13 cellular contexts compared by ENCODE assay signal in the genomic region with DNA sequence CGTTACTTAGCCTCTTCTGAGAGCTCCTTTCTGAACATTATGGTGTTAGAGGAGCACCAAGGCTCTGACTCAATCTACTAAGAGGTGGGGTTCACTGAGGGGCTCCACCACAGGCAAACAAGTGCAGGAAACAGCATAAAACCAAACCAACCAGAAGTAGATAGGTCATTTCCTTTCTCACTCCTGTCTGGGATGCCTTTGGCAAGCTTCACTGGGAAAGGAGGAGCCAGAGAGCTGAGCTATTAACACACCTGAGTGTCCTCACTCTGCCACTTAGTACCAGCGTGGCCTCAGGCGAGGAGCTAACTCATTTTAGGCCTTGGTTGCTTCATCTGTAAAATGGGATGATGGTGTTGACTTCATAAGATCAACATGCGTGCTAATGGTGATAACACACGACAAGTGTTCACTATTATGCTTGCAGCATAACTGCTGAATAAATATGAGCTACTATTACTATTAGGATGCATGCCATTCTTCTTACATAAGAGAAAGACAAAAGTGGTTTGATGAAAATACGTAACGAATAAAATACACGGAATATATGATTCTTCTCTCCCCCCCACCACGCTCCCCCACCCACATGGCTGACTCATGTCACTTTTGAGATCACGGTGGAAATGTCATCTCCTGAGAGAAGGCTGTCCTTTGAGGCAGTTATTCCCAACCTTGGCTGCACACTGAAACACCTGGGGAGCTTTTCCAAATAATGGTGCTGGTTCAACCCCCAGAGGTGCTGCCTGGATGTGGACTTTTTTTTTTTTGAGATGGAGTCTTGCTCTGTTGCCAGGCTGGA.
DNase-seq lines count a peak whose midpoint lies in the region; ATAC-seq and TF ChIP-seq lines count a peak whose summit lies in the region.
"Had no signal": no experiment of that assay in that cellular context is flagged by ENCODE, and none has a peak within 500 bp of the region (broad histone marks: within the 10 kb centered on the region; RNA-seq: fewer than 3 reads in every experiment).

No MANE protein-coding gene starts in this region.

- H3K27ac Mint-ChIP-seq in H9 (peak overlapping the region; percentile 43 to 94 (median 84)), T-helper 17 cell (peak overlapping the region; percentile 51)
- peak overlapping the region; percentile 98 for H3K27ac Mint-ChIP-seq in activated naive CD8-positive, alpha-beta T cell

- no peak overlapping the region for H3K23ac ChIP-seq in H9 (ENCODE audit: insufficient read length, low read depth, low read length)

- ATAC-seq in T-helper 17 cell: peak; percentile 30
- ATAC-seq: naive thymus-derived CD4-positive, alpha-beta T cell had no signal

- H2BK20ac ChIP-seq in H9 (ENCODE audit: low read depth, low read length, poor library complexity, severe bottlenecking): no peak overlapping the region

- H2AK5ac ChIP-seq in H9 (ENCODE audit: insufficient read length, low read length): no peak overlapping the region

- no peak overlapping the region for H3K27ac ChIP-seq in H9 (ENCODE audit: insufficient read length, low read depth, low read length)
- H3K27ac ChIP-seq: hepatocyte had no signal

- no peaks in the 10 kb centered on the region for H4K20me1 ChIP-seq in H9 (ENCODE audit: control insufficient read depth, insufficient read depth, insufficient read length)

- H3K9ac ChIP-seq in H9 (ENCODE audit: extremely low read depth, insufficient read length, low read length): no peak overlapping the region

- H3K27me3 Mint-ChIP-seq in H9 (ENCODE audit: low read depth) (no peaks in the 10 kb centered on the region), T-helper 17 cell (no peaks in the 10 kb centered on the region)
- H3K27me3 Mint-ChIP-seq in activated naive CD8-positive, alpha-beta T cell: no peaks in the 10 kb centered on the region
- H3K27me3 Mint-ChIP-seq: naive thymus-derived CD4-positive, alpha-beta T cell had no signal

- H2AFZ ChIP-seq in H9 (ENCODE audit: low read length): no peak overlapping the region
- H2AFZ ChIP-seq: hepatocyte had no signal

- H4K91ac ChIP-seq in H9 (ENCODE audit: insufficient read length, low read depth, low read length): no peak overlapping the region

- H3K4me1 ChIP-seq in H9 (ENCODE audit: insufficient read depth, low read length): peaks cover 4% of the 10 kb centered on the region; the same call in 1 of the 2 replicates

- H3K9me3 ChIP-seq in H9 (ENCODE audit: control insufficient read depth, low read depth, low read length) (no peaks in the 10 kb centered on the region), T-helper 17 cell (ENCODE audit: control insufficient read depth, low read length, poor library complexity, severe bottlenecking) (no peaks in the 10 kb centered on the region)

- no peak for DNase-seq in H9
- DNase-seq in T-helper 17 cell: no peak
- peak in 3 of 4 experiments; percentile 31 to 38 (median 38) for DNase-seq in stimulated activated CD4-positive, alpha-beta T cell treated with anti-CD3 and anti-CD28 coated beads, Interleukin-1b, Interleukin-23, amount 100 ng/mL, for 24 hours (ENCODE audit: low read depth in 4 of 4, low spot score in 1 of 4)
- DNase-seq in SW480 (ENCODE audit: low spot score): no peak
- no peak for DNase-seq in SK-N-DZ (ENCODE audit: low spot score)
- no peak for DNase-seq in mesenteric fat pad (ENCODE audit: low spot score)
- DNase-seq in SKM-1 treated with dmso at 0.1 percent for 144 hours (lab: John Stamatoyannopoulos, UW; ENCODE audit: unreplicated experiment): no peak
- DNase-seq: DMS 273 treated with DMSO at 0.1 percent for 48 hours, NCI-H1417 treated with DMSO at 0.1 percent for 48 hours, OCI-M1 had no signal

- H3K4me2 ChIP-seq in H9 (ENCODE audit: insufficient read depth, insufficient read length, low read length): no peak overlapping the region
- H3K4me2 ChIP-seq: hepatocyte had no signal

- H4K8ac ChIP-seq in H9 (replicated peaks; ENCODE audit: insufficient read length, low read depth, low read length): no peak overlapping the region

- no peak overlapping the region for H2BK5ac ChIP-seq in H9 (ENCODE audit: insufficient read length, low read length)

- H2BK120ac ChIP-seq in H9 (ENCODE audit: low read depth, low read length, poor library complexity, severe bottlenecking): no peak overlapping the region

- no peak overlapping the region for H4K5ac ChIP-seq in H9 (ENCODE audit: insufficient read length, low read depth, low read length)

- H3K18ac ChIP-seq in H9 (ENCODE audit: insufficient read length, low read depth, low read length): no peak overlapping the region

- H2BK12ac ChIP-seq in H9 (ENCODE audit: insufficient read length, low read depth, low read length): no peak overlapping the region

- no peaks in the 10 kb centered on the region for H3K79me1 ChIP-seq in H9 (ENCODE audit: insufficient read depth, low read depth, low read length, poor library complexity, severe bottlenecking)

- no peak overlapping the region for H2BK15ac ChIP-seq in H9 (ENCODE audit: low read depth, low read length)

- H3K4me3 Mint-ChIP-seq in H9: 0 out of 5 replicates have a peak overlapping the region, but pooled peaks of 1 of the 2 experiments have one; percentile 41
- H3K4me3 Mint-ChIP-seq in T-helper 17 cell: no peak overlapping the region
- peak overlapping the region; percentile 86 for H3K4me3 Mint-ChIP-seq in activated naive CD8-positive, alpha-beta T cell

- no peaks in the 10 kb centered on the region for H3K79me2 ChIP-seq in H9 (ENCODE audit: insufficient read depth, low read length)
- H3K79me2 ChIP-seq: hepatocyte had no signal

- H3K23me2 ChIP-seq in H9 (ENCODE audit: insufficient read length, low read depth, low read length, poor library complexity, severe bottlenecking): no peaks in the 10 kb centered on the region

- no peak for TF ChIP-seq CTCF in H9 (conservative IDR thresholded peaks at IDR 0.05)

- no peak overlapping the region for H3T11ph ChIP-seq in H9 (ENCODE audit: low read length)

- WGBS in H9 (ENCODE audit: extremely low coverage, insufficient read length, low lambda C conversion rate): no CpG with 5 or more reads among the region's 10 CpGs

- H3K36me3 Mint-ChIP-seq in H9 (ENCODE audit: insufficient read depth in 1 of 3, low read depth in 3 of 3) (no peaks in the 10 kb centered on the region), T-helper 17 cell (ENCODE audit: low read depth) (no peaks in the 10 kb centered on the region)
- H3K36me3 Mint-ChIP-seq in activated naive CD8-positive, alpha-beta T cell: no peaks in the 10 kb centered on the region

- no peak overlapping the region for H3K14ac ChIP-seq in H9 (ENCODE audit: insufficient read depth, low read length)

- H3K27me3 ChIP-seq in H9 (ENCODE audit: insufficient read depth, low read length): no peaks in the 10 kb centered on the region
- H3K27me3 ChIP-seq: hepatocyte had no signal

- H3K4ac ChIP-seq in H9 (ENCODE audit: low read depth, low read length): no peak overlapping the region

- H3K56ac ChIP-seq in H9 (ENCODE audit: insufficient read length, low read depth, low read length): no peak overlapping the region

- H3K4me1 Mint-ChIP-seq in H9: peaks cover 39 to 50% of the 10 kb centered on the region in 2 experiments
- peaks cover 10% of the 10 kb centered on the region for H3K4me1 Mint-ChIP-seq in T-helper 17 cell
- peaks cover 72% of the 10 kb centered on the region for H3K4me1 Mint-ChIP-seq in activated naive CD8-positive, alpha-beta T cell (ENCODE audit: low read depth)

- H3K9me3 Mint-ChIP-seq in H9: no peaks in the 10 kb centered on the region
- no peaks in the 10 kb centered on the region for H3K9me3 Mint-ChIP-seq in activated naive CD8-positive, alpha-beta T cell (ENCODE audit: low read depth)

Comparison
In these comparisons a context has a peak if more than half of its experiments do, and no peak if none do; other contexts are left out.
1. DNase-seq: peak in stimulated activated CD4-positive, alpha-beta T cell treated with anti-CD3 and anti-CD28 coated beads, Interleukin-1b, Interleukin-23, amount 100 ng/mL, for 24 hours (3 of 4); none in H9 (single experiment), T-helper 17 cell (0 of 3), SW480 (single experiment), SK-N-DZ (single experiment), mesenteric fat pad (single experiment) and SKM-1 treated with dmso at 0.1 percent for 144 hours (single experiment).
2. Peak in every context shown above with its lines, with median percentiles within 50 percentile points of each other: H3K27ac Mint-ChIP-seq.